ENCODE assay signal across 8 cellular contexts in genomic region chr9:136400038-136400834, GRCh38. TPM values are rescaled to one million over a fixed set of nuclear protein-coding genes. Genes with fewer than 3 reads are reported as not detected.
DNase-seq lines count a peak whose midpoint lies in the region; ATAC-seq lines count a peak whose summit lies in the region.

Gene SNAPC4, minus strand, starts transcription at chr9:136400170. Its CDS starts 1,742 bp downstream, at chr9:136398428.

- peak; percentile 79 for ATAC-seq in GM18909 (IDR thresholded peaks at IDR 0.05; ENCODE audit: poor library complexity, unreplicated experiment)
- ATAC-seq in HG03280 (IDR thresholded peaks at IDR 0.05; ENCODE audit: unreplicated experiment): peak; percentile 71
- ATAC-seq in left lobe of liver: peak; percentile 83

- DNase-seq in AG08395 (ENCODE audit: low spot score) (peak; percentile 95), NCI-H460 (ENCODE audit: extremely low read depth, low read depth) (peak; percentile 84), dedifferentiated amniotic fluid mesenchymal stem cell (ENCODE audit: extremely low spot score) (peak; percentile 75), left lobe of liver (ENCODE audit: low spot score) (peak; percentile 89)
- peak; percentile 84 for DNase-seq in activated CD4-positive, alpha-beta T cell treated with anti-CD3 and anti-CD28 coated beads for 4 hours
- peak; percentile 85 for DNase-seq in stimulated activated CD4-positive, alpha-beta T cell treated with anti-CD3 and anti-CD28 coated beads, Interleukin-1b, Interleukin-23, amount 100 ng/mL, for 48 hours

RNA-seq across cellular contexts. Expression of gene SNAPC4, which starts in this region (rescaled TPM):
- total RNA-seq in NCI-H460 (2014; rRNA removed; shearing (Covaris generic)): 6.5 and 8.2 TPM in 2 replicates
- polyA plus RNA-seq in NCI-H460 (2014; cell fraction: nucleus; rRNA removed): 40.4 and 55.8 TPM in 2 replicates
- total RNA-seq in left lobe of liver: 7.2 TPM

Comparison
In these comparisons a context has a peak if more than half of its experiments do, and no peak if none do; other contexts are left out.
1. Peak in every context shown above with its lines: DNase-seq and ATAC-seq.